1 cellular context compared by ENCODE assay signal in the genomic region with DNA sequence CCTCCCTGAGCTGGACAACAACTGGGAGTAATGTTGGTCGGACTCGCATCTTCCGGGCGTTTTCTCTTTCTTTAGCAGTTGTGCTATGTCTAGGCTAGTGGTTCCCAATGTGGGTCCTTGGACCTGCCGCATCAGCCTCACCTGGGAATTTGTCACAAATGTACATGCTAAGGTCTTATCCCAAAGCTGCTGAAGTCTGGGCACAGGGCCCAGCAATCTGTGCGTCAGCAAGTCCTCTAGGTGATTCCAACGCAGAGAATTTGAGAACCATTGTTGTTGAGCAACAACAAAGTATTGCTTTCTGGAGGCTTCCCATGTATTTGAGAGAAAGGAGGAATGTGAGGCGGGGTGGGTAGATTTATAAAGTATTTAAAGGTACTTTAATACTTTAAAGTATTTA.
TF ChIP-seq lines count a peak whose summit lies in the region.

No MANE protein-coding gene starts in this region.

TF ChIP-seq in SK-N-SH, 30 proteins besides CTCF, POLR2A, EP300 and RAD21 (continued from another document):
- TF ChIP-seq RXRA (IDR thresholded peaks at IDR 0.05; ENCODE audit: borderline replicate concordance, low read depth) (no peak), POLR2AphosphoS5 (IDR thresholded peaks at IDR 0.05; ENCODE audit: low read depth, low read length) (no peak), NRF1 (IDR thresholded peaks at IDR 0.05; ENCODE audit: low read depth, low read length) (no peak), EZH2phosphoT487 (IDR thresholded peaks at IDR 0.05; ENCODE audit: borderline replicate concordance, low read depth) (no peak), JUND (IDR thresholded peaks at IDR 0.05) (no peak)
